Comparison of ENCODE assay signal across 1 cellular context in genomic region chr19:50835785-50836542, GRCh38.
TF ChIP-seq lines count a peak whose summit lies in the region.

No MANE protein-coding gene starts in this region.

TF ChIP-seq in HepG2, 621 proteins besides CTCF, POLR2A, EP300 and RAD21 (continued from another document and continues in another):
- TF ChIP-seq CEBPZ (IDR thresholded peaks at IDR 0.05; ENCODE audit: low read length) (no peak), ZNF350 (CRISPR knock-in tag; IDR thresholded peaks at IDR 0.05; ENCODE audit: borderline replicate concordance, low read depth) (no peak), ZNF234 (CRISPR knock-in tag; conservative IDR thresholded peaks at IDR 0.05) (no peak), NFATC3 (CRISPR knock-in tag; IDR thresholded peaks at IDR 0.05) (no peak), IRX3 (CRISPR knock-in tag; IDR thresholded peaks at IDR 0.05; ENCODE audit: borderline replicate concordance, low read depth) (no peak), NBN (conservative IDR thresholded peaks at IDR 0.05) (no peak), SMARCE1 (IDR thresholded peaks at IDR 0.05; ENCODE audit: borderline replicate concordance) (no peak), POLR2AphosphoS2 (IDR thresholded peaks at IDR 0.05; ENCODE audit: low read depth, low read length) (no peak), KDM5A (IDR thresholded peaks at IDR 0.05; ENCODE audit: borderline replicate concordance, low read length) (no peak), ZNF20 (CRISPR knock-in tag; IDR thresholded peaks at IDR 0.05) (no peak), SIN3B (IDR thresholded peaks at IDR 0.05; ENCODE audit: low read length) (no peak), SMC3 (IDR thresholded peaks at IDR 0.05; ENCODE audit: low read length) (no peak), KLF9 (CRISPR knock-in tag; IDR thresholded peaks at IDR 0.05; ENCODE audit: low read depth) (no peak), ZNF878 (CRISPR knock-in tag; IDR thresholded peaks at IDR 0.05) (no peak), BRF2 (CRISPR knock-in tag; IDR thresholded peaks at IDR 0.05) (no peak), NFKBIZ (CRISPR knock-in tag; IDR thresholded peaks at IDR 0.05) (no peak), U2AF2 (IDR thresholded peaks at IDR 0.05; ENCODE audit: low read depth, low read length) (no peak), ZNF687 (CRISPR knock-in tag; IDR thresholded peaks at IDR 0.05) (peak; percentile 68), SIX1 (CRISPR knock-in tag; IDR thresholded peaks at IDR 0.05; ENCODE audit: borderline replicate concordance) (no peak), FOXC1 (CRISPR knock-in tag; IDR thresholded peaks at IDR 0.05; ENCODE audit: borderline replicate concordance) (peak; percentile 40; the same call in 1 of the 2 replicates), ZNF530 (CRISPR knock-in tag; IDR thresholded peaks at IDR 0.05; ENCODE audit: low read depth) (no peak), ZNF484 (CRISPR knock-in tag; IDR thresholded peaks at IDR 0.05; ENCODE audit: borderline replicate concordance, low read depth) (no peak), IKZF5 (CRISPR knock-in tag; IDR thresholded peaks at IDR 0.05) (no peak), ZNF253 (CRISPR knock-in tag; IDR thresholded peaks at IDR 0.05; ENCODE audit: borderline replicate concordance) (no peak), ZNF768 (CRISPR knock-in tag; IDR thresholded peaks at IDR 0.05) (no peak), ZNF577 (CRISPR knock-in tag; IDR thresholded peaks at IDR 0.05; ENCODE audit: borderline replicate concordance, low read depth) (no peak), TRIM22 (IDR thresholded peaks at IDR 0.05) (no peak), RBM39 (IDR thresholded peaks at IDR 0.05; ENCODE audit: low read depth, low read length, poor library complexity, severe bottlenecking) (no peak), RFXAP (CRISPR knock-in tag; IDR thresholded peaks at IDR 0.05; ENCODE audit: borderline replicate concordance) (no peak), ZNF317 (CRISPR knock-in tag; IDR thresholded peaks at IDR 0.05) (no peak), ZNF784 (CRISPR knock-in tag; IDR thresholded peaks at IDR 0.05; ENCODE audit: borderline replicate concordance) (no peak), ZSCAN12 (CRISPR knock-in tag; IDR thresholded peaks at IDR 0.05) (no peak), HNRNPK (IDR thresholded peaks at IDR 0.05; ENCODE audit: low read depth, low read length, poor library complexity, severe bottlenecking) (no peak), SUZ12 (IDR thresholded peaks at IDR 0.05; ENCODE audit: low read depth, low read length) (no peak), MAZ (IDR thresholded peaks at IDR 0.05; ENCODE audit: borderline replicate concordance, low read depth, low read length) (no peak), MAZ (CRISPR knock-in tag; IDR thresholded peaks at IDR 0.05; ENCODE audit: low read depth) (peak; percentile 75), SNAPC4 (CRISPR knock-in tag; IDR thresholded peaks at IDR 0.05) (no peak), U2AF1 (optimal IDR thresholded peaks at IDR 0.05; ENCODE audit: low read depth, low read length) (no peak), FOXO4 (CRISPR knock-in tag; conservative IDR thresholded peaks at IDR 0.05) (no peak), MBD4 (IDR thresholded peaks at IDR 0.05; ENCODE audit: borderline replicate concordance, low read length) (no peak), ERF (CRISPR knock-in tag; IDR thresholded peaks at IDR 0.05) (no peak), ZNF800 (CRISPR knock-in tag; IDR thresholded peaks at IDR 0.05) (peak; percentile 84), ZNF790 (CRISPR knock-in tag; IDR thresholded peaks at IDR 0.05; ENCODE audit: borderline replicate concordance) (no peak), THAP11 (CRISPR knock-in tag; IDR thresholded peaks at IDR 0.05) (no peak; the same call in 1 of the 2 replicates), RFX1 (IDR thresholded peaks at IDR 0.05) (no peak), ZNF772 (CRISPR knock-in tag; IDR thresholded peaks at IDR 0.05) (no peak)
